Comparison of ENCODE assay signal across 8 cellular contexts in genomic region chr3:105868450-105868744, GRCh38. TPM values are rescaled to one million over a fixed set of nuclear protein-coding genes. Genes with fewer than 3 reads are reported as not detected.
A peak's percentile ranks its signal among the peaks of the same experiment; 100 is the strongest.
DNase-seq lines count a peak whose midpoint lies in the region; ATAC-seq lines count a peak whose summit lies in the region.

No MANE protein-coding gene starts in this region.

- no peaks in the 10 kb centered on the region for H3K9me3 Mint-ChIP-seq in activated T-cell treated with anti-CD3 and anti-CD28 coated beads, Interleukin-2, amount 50 U/mL, for 24 hours
- H3K9me3 Mint-ChIP-seq in activated naive CD8-positive, alpha-beta T cell treated with anti-CD3 and anti-CD28 coated beads, Interleukin-2, amount 10 ng/mL, durations not matched to agents 7 days and 5 days = no peaks in the 10 kb centered on the region

- ATAC-seq in HG02588 (IDR thresholded peaks at IDR 0.05; ENCODE audit: unreplicated experiment) = peak; percentile 3
- no peak for ATAC-seq in activated naive CD8-positive, alpha-beta T cell treated with anti-CD3 and anti-CD28 coated beads, Interleukin-2, amount 10 ng/mL, durations not matched to agents 7 days and 5 days (ENCODE audit: low read depth)
- peak; percentile 63 for ATAC-seq in Right ventricle myocardium superior (ENCODE audit: poor library complexity)
- no peak for ATAC-seq in GM19463 (IDR thresholded peaks at IDR 0.05; ENCODE audit: unreplicated experiment)

- DNase-seq in activated T-cell treated with anti-CD3 and anti-CD28 coated beads, Interleukin-2, amount 50 U/mL, for 24 hours = no peak
- DNase-seq in activated T-cell treated with anti-CD3 and anti-CD28 coated beads, Interleukin-2, amount 50 U/mL, for 48 hours = no peak
- peak; percentile 45 for DNase-seq in NCI-H526 treated with DMSO at 0.1 percent for 48 hours (lab: John Stamatoyannopoulos, UW)
- DNase-seq in activated naive CD8-positive, alpha-beta T cell treated with anti-CD3 and anti-CD28 coated beads, Interleukin-2, amount 10 ng/mL, durations not matched to agents 7 days and 5 days = no peak
- peak; percentile 76 for DNase-seq in Right ventricle myocardium superior
- peak; percentile 47 for DNase-seq in occipital lobe (lab: John Stamatoyannopoulos, UW)

- intact Hi-C loops in Right ventricle myocardium superior (cut with DNase I) = loop anchor here (10.0 kb wide), 2 partner anchors 84 to 154 kb away; no protein-coding TSS in a partner anchor

- H3K27me3 Mint-ChIP-seq in activated T-cell treated with anti-CD3 and anti-CD28 coated beads, Interleukin-2, amount 50 U/mL, for 24 hours = no peaks in the 10 kb centered on the region
- H3K27me3 Mint-ChIP-seq in activated naive CD8-positive, alpha-beta T cell treated with anti-CD3 and anti-CD28 coated beads, Interleukin-2, amount 10 ng/mL, durations not matched to agents 7 days and 5 days = no peaks in the 10 kb centered on the region

- peak overlapping the region; percentile 94 for H3K4me3 Mint-ChIP-seq in activated T-cell treated with anti-CD3 and anti-CD28 coated beads, Interleukin-2, amount 50 U/mL, for 24 hours
- H3K4me3 Mint-ChIP-seq in activated naive CD8-positive, alpha-beta T cell treated with anti-CD3 and anti-CD28 coated beads, Interleukin-2, amount 10 ng/mL, durations not matched to agents 7 days and 5 days = peak overlapping the region; percentile 93

- POLR2A ChIA-PET in activated naive CD8-positive, alpha-beta T cell treated with anti-CD3 and anti-CD28 coated beads, Interleukin-2, amount 10 ng/mL, durations not matched to agents 7 days and 5 days (lab: Charles Lee) = interaction anchor here (0.7 to 3.9 kb wide), 17 partner anchors 10 to 741 kb away, joined by 3 to 19 read pairs (median 4); no protein-coding TSS in a partner anchor

- H3K4me1 Mint-ChIP-seq in activated T-cell treated with anti-CD3 and anti-CD28 coated beads, Interleukin-2, amount 50 U/mL, for 24 hours (ENCODE audit: low read depth) = peaks cover 56% of the 10 kb centered on the region
- H3K4me1 Mint-ChIP-seq in activated naive CD8-positive, alpha-beta T cell treated with anti-CD3 and anti-CD28 coated beads, Interleukin-2, amount 10 ng/mL, durations not matched to agents 7 days and 5 days = peaks cover 31% of the 10 kb centered on the region

- peaks cover 56% of the 10 kb centered on the region for H3K36me3 Mint-ChIP-seq in activated T-cell treated with anti-CD3 and anti-CD28 coated beads, Interleukin-2, amount 50 U/mL, for 24 hours (ENCODE audit: low read depth)
- H3K36me3 Mint-ChIP-seq in activated naive CD8-positive, alpha-beta T cell treated with anti-CD3 and anti-CD28 coated beads, Interleukin-2, amount 10 ng/mL, durations not matched to agents 7 days and 5 days = peaks cover 33% of the 10 kb centered on the region

- peak overlapping the region; percentile 99 for H3K27ac Mint-ChIP-seq in activated T-cell treated with anti-CD3 and anti-CD28 coated beads, Interleukin-2, amount 50 U/mL, for 24 hours
- peak overlapping the region; percentile 98 for H3K27ac Mint-ChIP-seq in activated naive CD8-positive, alpha-beta T cell treated with anti-CD3 and anti-CD28 coated beads, Interleukin-2, amount 10 ng/mL, durations not matched to agents 7 days and 5 days

RNA-seq across cellular contexts. Expression of gene CBLB, which starts 0.4 kb away (rescaled TPM):
- 100 to 1,000 TPM; 146 to 157 TPM for total RNA-seq in activated naive CD8-positive, alpha-beta T cell treated with anti-CD3 and anti-CD28 coated beads, Interleukin-2, amount 10 ng/mL, durations not matched to agents 7 days and 5 days
- total RNA-seq in Right ventricle myocardium superior = 56.7 TPM
- 59.6 TPM for total RNA-seq in occipital lobe

Comparison
In these comparisons a context has a peak if more than half of its experiments do, and no peak if none do; other contexts are left out.
1. DNase-seq: peak in NCI-H526 treated with DMSO at 0.1 percent for 48 hours (single experiment), Right ventricle myocardium superior (single experiment) and occipital lobe (single experiment); none in activated T-cell treated with anti-CD3 and anti-CD28 coated beads, Interleukin-2, amount 50 U/mL, for 24 hours (single experiment), activated T-cell treated with anti-CD3 and anti-CD28 coated beads, Interleukin-2, amount 50 U/mL, for 48 hours (0 of 2) and activated naive CD8-positive, alpha-beta T cell treated with anti-CD3 and anti-CD28 coated beads, Interleukin-2, amount 10 ng/mL, durations not matched to agents 7 days and 5 days (single experiment).
2. ATAC-seq: peak in HG02588 (single experiment) and Right ventricle myocardium superior (single experiment); none in activated naive CD8-positive, alpha-beta T cell treated with anti-CD3 and anti-CD28 coated beads, Interleukin-2, amount 10 ng/mL, durations not matched to agents 7 days and 5 days (single experiment) and GM19463 (single experiment).